ENCODE assay signal across 1 cellular context in genomic region chr5:143064661-143065060, GRCh38.
TF ChIP-seq lines count a peak whose summit lies in the region.

No MANE protein-coding gene starts in this region.

TF ChIP-seq in WTC11, 78 proteins besides CTCF, POLR2A, EP300 and RAD21 (continued from another document):
- TF ChIP-seq, protein P1, sequence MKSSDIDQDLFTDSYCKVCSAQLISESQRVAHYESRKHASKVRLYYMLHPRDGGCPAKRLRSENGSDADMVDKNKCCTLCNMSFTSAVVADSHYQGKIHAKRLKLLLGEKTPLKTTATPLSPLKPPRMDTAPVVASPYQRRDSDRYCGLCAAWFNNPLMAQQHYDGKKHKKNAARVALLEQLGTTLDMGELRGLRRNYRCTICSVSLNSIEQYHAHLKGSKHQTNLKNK (CRISPR knock-in tag; IDR thresholded peaks at IDR 0.05), result no peak
- TF ChIP-seq ATF1 (CRISPR knock-in tag; IDR thresholded peaks at IDR 0.05) (no peak), NFATC4 (CRISPR knock-in tag; IDR thresholded peaks at IDR 0.05) (no peak), ZNF232 (CRISPR knock-in tag; IDR thresholded peaks at IDR 0.05) (no peak), ZNF219 (CRISPR knock-in tag; IDR thresholded peaks at IDR 0.05; ENCODE audit: borderline replicate concordance) (no peak), ZNF416 (CRISPR knock-in tag; IDR thresholded peaks at IDR 0.05) (no peak), SP1 (CRISPR knock-in tag; conservative IDR thresholded peaks at IDR 0.05) (no peak), ELF4 (CRISPR knock-in tag; IDR thresholded peaks at IDR 0.05; ENCODE audit: low read depth) (no peak), TCF7 (CRISPR knock-in tag; IDR thresholded peaks at IDR 0.05; ENCODE audit: low read depth) (no peak), NFYB (CRISPR knock-in tag; conservative IDR thresholded peaks at IDR 0.05; ENCODE audit: low read depth) (no peak), E2F1 (CRISPR knock-in tag; IDR thresholded peaks at IDR 0.05) (no peak)
- TF ChIP-seq, protein P2, sequence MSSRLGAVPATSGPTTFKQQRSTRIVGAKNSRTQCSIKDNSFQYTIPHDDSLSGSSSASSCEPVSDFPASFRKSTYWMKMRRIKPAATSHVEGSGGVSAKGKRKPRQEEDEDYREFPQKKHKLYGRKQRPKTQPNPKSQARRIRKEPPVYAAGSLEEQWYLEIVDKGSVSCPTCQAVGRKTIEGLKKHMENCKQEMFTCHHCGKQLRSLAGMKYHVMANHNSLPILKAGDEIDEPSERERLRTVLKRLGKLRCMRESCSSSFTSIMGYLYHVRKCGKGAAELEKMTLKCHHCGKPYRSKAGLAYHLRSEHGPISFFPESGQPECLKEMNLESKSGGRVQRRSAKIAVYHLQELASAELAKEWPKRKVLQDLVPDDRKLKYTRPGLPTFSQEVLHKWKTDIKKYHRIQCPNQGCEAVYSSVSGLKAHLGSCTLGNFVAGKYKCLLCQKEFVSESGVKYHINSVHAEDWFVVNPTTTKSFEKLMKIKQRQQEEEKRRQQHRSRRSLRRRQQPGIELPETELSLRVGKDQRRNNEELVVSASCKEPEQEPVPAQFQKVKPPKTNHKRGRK (CRISPR knock-in tag; IDR thresholded peaks at IDR 0.05; ENCODE audit: borderline replicate concordance), result no peak
